Comparison of ENCODE assay signal across 28 cellular contexts in the genomic region with DNA sequence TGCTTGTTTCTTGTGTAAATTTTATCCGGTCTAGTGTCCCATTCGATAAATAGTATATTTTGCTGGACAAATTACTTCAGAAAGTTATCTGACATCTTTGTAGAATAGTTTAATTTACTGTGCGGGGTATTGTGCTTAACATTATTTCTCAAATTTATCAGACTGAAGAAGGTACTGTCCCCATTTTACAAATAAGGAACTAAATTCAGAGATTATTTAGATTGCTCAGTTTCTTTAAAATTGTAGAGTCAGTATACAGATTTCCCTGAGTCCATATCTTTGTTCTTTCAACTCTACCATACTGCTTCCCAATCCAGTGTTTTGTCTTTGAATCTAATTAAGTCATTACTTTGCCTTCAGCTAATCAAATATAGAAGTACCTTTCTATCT. TPM values are rescaled to one million over a fixed set of nuclear protein-coding genes. Genes with fewer than 3 reads are reported as not detected.
A peak's percentile ranks its signal among the peaks of the same experiment; 100 is the strongest.
DNase-seq lines count a peak whose midpoint lies in the region; ATAC-seq lines count a peak whose summit lies in the region.
"Had no signal": no experiment of that assay in that cellular context is flagged by ENCODE, and none has a peak within 500 bp of the region (broad histone marks: within the 10 kb centered on the region; RNA-seq: fewer than 3 reads in every experiment).

No MANE protein-coding gene starts in this region.

- no peaks in the 10 kb centered on the region for H3K9me3 ChIP-seq in T-helper 17 cell (ENCODE audit: control insufficient read depth, low read length, poor library complexity, severe bottlenecking)
- H3K9me3 ChIP-seq: ascending aorta, neutrophil, prostate gland had no signal

- no peak for DNase-seq in activated naive CD4-positive, alpha-beta T cell treated with anti-CD3 and anti-CD28 coated beads, Interleukin-2, amount 10 ng/mL, durations not matched to agents 7 days and 5 days
- DNase-seq in activated naive CD4-positive, alpha-beta T cell treated with anti-CD3 and anti-CD28 coated beads, Interleukin-2, amount 50 U/mL, for 16 hours: no peak
- DNase-seq in T-helper 17 cell (no peak), left cardiac atrium (no peak), iPS-NIHi7 (ENCODE audit: extremely low spot score) (no peak)
- no peak for DNase-seq in activated naive CD8-positive, alpha-beta T cell treated with anti-CD3 and anti-CD28 coated beads, Interleukin-2, amount 50 U/mL, for 24 hours
- DNase-seq in stimulated activated naive B cell treated with anti-CD40 and anti-IgM and Interleukin-4, amounts not matched to agents 10 μg/mL and 1 μg/mL and 100 μg/mL, for 72 hours: no peak
- DNase-seq in effector CD8-positive, alpha-beta T cell (lab: John Stamatoyannopoulos, UW): no peak
- DNase-seq: activated naive CD4-positive, alpha-beta T cell treated with Interleukin-2 at 50 U/mL for 16 hours; GOT3; head of caudate nucleus; HFFc6; Karpas-422; kidney glomerular epithelial cell; mammary epithelial cell; MV-4-11; NCI-H446 treated with DMSO at 0.1 percent for 48 hours; NCI-H82; RPMI8226; stimulated activated CD4-positive, alpha-beta T cell treated with anti-CD3 and anti-CD28 coated beads, Interleukin-12 subunit alpha, Interleukin-12 subunit beta, amount 100 ng/mL, for 4 hours; stimulated activated CD4-positive, alpha-beta T cell treated with anti-CD3 and anti-CD28 coated beads, Interleukin-4, amount 100 ng/mL, for 1 hour had no signal

- ATAC-seq in T-helper 17 cell: no peak
- ATAC-seq in activated naive CD8-positive, alpha-beta T cell treated with anti-CD3 and anti-CD28 coated beads, Interleukin-2, amount 50 U/mL, for 24 hours: no peak
- ATAC-seq in stimulated activated naive B cell treated with anti-CD40 and anti-IgM and Interleukin-4, amounts not matched to agents 10 μg/mL and 1 μg/mL and 100 μg/mL, for 72 hours (replicated peaks): no peak
- no peak for ATAC-seq in left cardiac atrium
- ATAC-seq: sciatic nerve had no signal

- CTCF ChIA-PET in activated naive CD4-positive, alpha-beta T cell treated with anti-CD3 and anti-CD28 coated beads, Interleukin-2, amount 10 ng/mL, durations not matched to agents 7 days and 5 days (lab: Charles Lee): interaction anchor here (1.5 kb wide), 1 partner anchor 45 kb away, joined by 3 read pairs; no protein-coding TSS in a partner anchor

- peaks cover 74% of the 10 kb centered on the region for H3K4me1 Mint-ChIP-seq in activated naive CD4-positive, alpha-beta T cell treated with anti-CD3 and anti-CD28 coated beads, Interleukin-2, amount 10 ng/mL, durations not matched to agents 7 days and 5 days
- H3K4me1 Mint-ChIP-seq in T-helper 17 cell: peaks cover 47% of the 10 kb centered on the region
- H3K4me1 Mint-ChIP-seq in activated naive CD8-positive, alpha-beta T cell treated with anti-CD3 and anti-CD28 coated beads, Interleukin-2, amount 50 U/mL, for 24 hours: peaks cover 56% of the 10 kb centered on the region
- H3K4me1 Mint-ChIP-seq in stimulated activated naive B cell treated with anti-CD40 and anti-IgM and Interleukin-4, amounts not matched to agents 10 μg/mL and 1 μg/mL and 100 μg/mL, for 72 hours: peaks cover 27 to 48% of the 10 kb centered on the region in 2 donors

- peak overlapping the region; percentile 31 for H3K4me3 Mint-ChIP-seq in activated naive CD4-positive, alpha-beta T cell treated with anti-CD3 and anti-CD28 coated beads, Interleukin-2, amount 10 ng/mL, durations not matched to agents 7 days and 5 days
- peak overlapping the region; percentile 31 for H3K4me3 Mint-ChIP-seq in T-helper 17 cell
- H3K4me3 Mint-ChIP-seq in activated naive CD8-positive, alpha-beta T cell treated with anti-CD3 and anti-CD28 coated beads, Interleukin-2, amount 50 U/mL, for 24 hours: peak overlapping the region; percentile 2
- peak overlapping the region; percentile 21 to 39 for H3K4me3 Mint-ChIP-seq in stimulated activated naive B cell treated with anti-CD40 and anti-IgM and Interleukin-4, amounts not matched to agents 10 μg/mL and 1 μg/mL and 100 μg/mL, for 72 hours
- H3K4me3 Mint-ChIP-seq: HFFc6 had no signal

- H3K27ac Mint-ChIP-seq in activated naive CD4-positive, alpha-beta T cell treated with anti-CD3 and anti-CD28 coated beads, Interleukin-2, amount 10 ng/mL, durations not matched to agents 7 days and 5 days: peak overlapping the region; percentile 91
- H3K27ac Mint-ChIP-seq in T-helper 17 cell: peak overlapping the region; percentile 49
- no peak overlapping the region for H3K27ac Mint-ChIP-seq in activated naive CD8-positive, alpha-beta T cell treated with anti-CD3 and anti-CD28 coated beads, Interleukin-2, amount 50 U/mL, for 24 hours
- no peak overlapping the region for H3K27ac Mint-ChIP-seq in stimulated activated naive B cell treated with anti-CD40 and anti-IgM and Interleukin-4, amounts not matched to agents 10 μg/mL and 1 μg/mL and 100 μg/mL, for 72 hours
- H3K27ac Mint-ChIP-seq: HFFc6 had no signal

- H3K9me3 Mint-ChIP-seq in activated naive CD4-positive, alpha-beta T cell treated with anti-CD3 and anti-CD28 coated beads, Interleukin-2, amount 10 ng/mL, durations not matched to agents 7 days and 5 days: no peaks in the 10 kb centered on the region
- no peaks in the 10 kb centered on the region for H3K9me3 Mint-ChIP-seq in activated naive CD8-positive, alpha-beta T cell treated with anti-CD3 and anti-CD28 coated beads, Interleukin-2, amount 50 U/mL, for 24 hours
- no peaks in the 10 kb centered on the region for H3K9me3 Mint-ChIP-seq in stimulated activated naive B cell treated with anti-CD40 and anti-IgM and Interleukin-4, amounts not matched to agents 10 μg/mL and 1 μg/mL and 100 μg/mL, for 72 hours
- H3K9me3 Mint-ChIP-seq: HFFc6 had no signal

- peaks cover 80% of the 10 kb centered on the region for H3K36me3 Mint-ChIP-seq in activated naive CD4-positive, alpha-beta T cell treated with anti-CD3 and anti-CD28 coated beads, Interleukin-2, amount 10 ng/mL, durations not matched to agents 7 days and 5 days
- peaks cover 11% of the 10 kb centered on the region for H3K36me3 Mint-ChIP-seq in T-helper 17 cell (ENCODE audit: low read depth)
- H3K36me3 Mint-ChIP-seq in activated naive CD8-positive, alpha-beta T cell treated with anti-CD3 and anti-CD28 coated beads, Interleukin-2, amount 50 U/mL, for 24 hours (ENCODE audit: low read depth): peaks cover 69% of the 10 kb centered on the region
- H3K36me3 Mint-ChIP-seq in stimulated activated naive B cell treated with anti-CD40 and anti-IgM and Interleukin-4, amounts not matched to agents 10 μg/mL and 1 μg/mL and 100 μg/mL, for 72 hours: peaks cover 28 to 54% of the 10 kb centered on the region in 2 donors

- no peaks in the 10 kb centered on the region for H3K27me3 Mint-ChIP-seq in activated naive CD4-positive, alpha-beta T cell treated with anti-CD3 and anti-CD28 coated beads, Interleukin-2, amount 10 ng/mL, durations not matched to agents 7 days and 5 days
- no peaks in the 10 kb centered on the region for H3K27me3 Mint-ChIP-seq in T-helper 17 cell
- H3K27me3 Mint-ChIP-seq in activated naive CD8-positive, alpha-beta T cell treated with anti-CD3 and anti-CD28 coated beads, Interleukin-2, amount 50 U/mL, for 24 hours: no peaks in the 10 kb centered on the region
- no peaks in the 10 kb centered on the region for H3K27me3 Mint-ChIP-seq in stimulated activated naive B cell treated with anti-CD40 and anti-IgM and Interleukin-4, amounts not matched to agents 10 μg/mL and 1 μg/mL and 100 μg/mL, for 72 hours

- intact Hi-C loops in left cardiac atrium (cut with DNase I): no loop called here

RNA-seq across cellular contexts. Expression of a gene that starts 6.4 kb away (rescaled TPM):
- 100 to 1,000 TPM in 1 of 2 donors, 10 to 100 TPM in 1; 86.1 to 101 TPM for total RNA-seq in T-helper 17 cell
- total RNA-seq in left cardiac atrium: 100 to 1,000 TPM; 458 to 551 TPM

RNA-seq across cellular contexts. Expression of a gene that starts 6.6 kb away (rescaled TPM):
- 10 to 100 TPM; 17.6 to 19.5 TPM for total RNA-seq in T-helper 17 cell
- total RNA-seq in left cardiac atrium: 10 to 100 TPM; 22.9 to 31.9 TPM

RNA-seq across cellular contexts. Expression of a gene that starts 18.1 kb away (rescaled TPM):
- 10 to 100 TPM; 31.3 to 50.8 TPM for total RNA-seq in T-helper 17 cell
- total RNA-seq in left cardiac atrium: 10 to 100 TPM; 17.2 to 22.5 TPM

RNA-seq across cellular contexts. Expression of a gene that starts 28.1 kb away (rescaled TPM):
- 1 to 10 TPM; 7.5 to 10.0 TPM for total RNA-seq in T-helper 17 cell
- 1 to 10 TPM in 1 of 2 donors, under 1 TPM in 1; 0.35 to 1.2 TPM for total RNA-seq in left cardiac atrium

RNA-seq across cellular contexts. Expression of a gene that starts 47.8 kb away (rescaled TPM):
- not detected for total RNA-seq in T-helper 17 cell
- 1 to 10 TPM; 5.5 to 6.6 TPM for total RNA-seq in left cardiac atrium
- total RNA-seq: cardiac muscle cell, Daoy, fibroblast of villous mesenchyme, HFFc6, mammary epithelial cell had no signal

Comparison
In these comparisons a context has a peak if more than half of its experiments do, and no peak if none do; other contexts are left out.
1. H3K27ac Mint-ChIP-seq: peak in activated naive CD4-positive, alpha-beta T cell treated with anti-CD3 and anti-CD28 coated beads, Interleukin-2, amount 10 ng/mL, durations not matched to agents 7 days and 5 days (single experiment) and T-helper 17 cell (single experiment); none in activated naive CD8-positive, alpha-beta T cell treated with anti-CD3 and anti-CD28 coated beads, Interleukin-2, amount 50 U/mL, for 24 hours (single experiment) and stimulated activated naive B cell treated with anti-CD40 and anti-IgM and Interleukin-4, amounts not matched to agents 10 μg/mL and 1 μg/mL and 100 μg/mL, for 72 hours (single experiment).
2. RNA of a gene that starts 6.4 kb away (total RNA-seq): 458 to 551 TPM in left cardiac atrium; 86.1 to 101 TPM in T-helper 17 cell; every median in the first group is over 4 times any median in the second.
3. Peak in every context shown above with its lines, with median percentiles within 50 percentile points of each other: H3K4me3 Mint-ChIP-seq.